In the genomic region with DNA sequence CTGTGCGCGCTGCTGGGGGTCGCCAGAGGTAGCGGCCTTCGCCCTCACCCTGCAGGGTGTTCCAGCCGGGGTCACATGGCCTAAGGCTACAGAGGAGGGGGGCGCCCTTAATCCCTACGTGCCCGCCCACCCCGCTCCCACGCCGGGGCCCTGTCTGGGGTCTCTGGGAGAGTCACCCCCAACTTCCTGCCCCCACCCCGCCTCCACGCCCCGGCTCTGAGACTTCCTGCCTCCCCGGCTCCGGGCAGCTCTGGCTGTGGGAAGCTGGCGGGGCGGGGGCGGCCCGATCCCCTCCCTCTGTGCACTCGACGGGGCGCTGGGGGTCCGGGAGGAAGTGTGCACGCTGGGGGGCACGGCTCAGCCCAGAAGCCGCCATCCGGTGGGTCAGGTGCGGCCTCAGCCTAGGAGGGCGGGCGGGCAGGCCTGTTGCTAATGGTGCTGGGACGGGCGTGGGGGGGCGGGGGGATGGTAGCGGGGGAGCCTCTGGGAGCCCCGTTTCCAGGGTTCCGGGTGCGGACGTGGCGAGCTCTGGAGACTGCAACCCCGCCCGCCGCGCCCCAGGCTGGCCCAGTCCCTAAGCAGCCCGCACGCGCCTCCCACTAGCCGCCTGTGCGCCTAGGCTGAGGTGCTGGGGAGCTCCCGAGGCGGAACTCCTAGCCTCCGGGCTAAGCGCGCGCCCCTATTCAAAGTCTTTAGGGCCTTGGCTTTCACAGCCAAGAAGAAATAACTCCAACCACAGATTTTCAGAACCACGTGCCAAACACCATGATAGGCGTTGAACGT, we compare ENCODE assay signal across 1 cellular context.
TF ChIP-seq lines count a peak whose summit lies in the region.

No MANE protein-coding gene starts in this region.

TF ChIP-seq in HepG2, 621 proteins besides CTCF, POLR2A, EP300 and RAD21 (continued from another document and continues in another):
- TF ChIP-seq THAP9 (CRISPR knock-in tag; IDR thresholded peaks at IDR 0.05; ENCODE audit: borderline replicate concordance), result peak; percentile 8; the same call in 1 of the 2 replicates
- TF ChIP-seq ZNF766 (CRISPR knock-in tag; IDR thresholded peaks at IDR 0.05; ENCODE audit: borderline replicate concordance), result no peak
- TF ChIP-seq ZBTB33 (CRISPR knock-in tag; IDR thresholded peaks at IDR 0.05), result no peak
- TF ChIP-seq MEF2D (CRISPR knock-in tag; IDR thresholded peaks at IDR 0.05), result no peak
- no peak for TF ChIP-seq ZNF44 (CRISPR knock-in tag; IDR thresholded peaks at IDR 0.05)
- TF ChIP-seq ZNF563 (CRISPR knock-in tag; IDR thresholded peaks at IDR 0.05), result no peak
- no peak for TF ChIP-seq SRSF9 (IDR thresholded peaks at IDR 0.05; ENCODE audit: borderline replicate concordance, insufficient read depth, low read depth, low read length, poor library complexity, severe bottlenecking)
- no peak for TF ChIP-seq ZNF326 (CRISPR knock-in tag; IDR thresholded peaks at IDR 0.05; ENCODE audit: borderline replicate concordance)
- TF ChIP-seq ZSCAN21 (CRISPR knock-in tag; IDR thresholded peaks at IDR 0.05; ENCODE audit: borderline replicate concordance), result no peak
- TF ChIP-seq HCFC1 (IDR thresholded peaks at IDR 0.05; ENCODE audit: low read depth, low read length), result no peak
- TF ChIP-seq ZNF34 (CRISPR knock-in tag; IDR thresholded peaks at IDR 0.05; ENCODE audit: borderline replicate concordance), result no peak
- no peak for TF ChIP-seq HES4 (CRISPR knock-in tag; IDR thresholded peaks at IDR 0.05; ENCODE audit: borderline replicate concordance)
- no peak for TF ChIP-seq DMAP1 (CRISPR knock-in tag; IDR thresholded peaks at IDR 0.05)
- TF ChIP-seq ZNF878 (CRISPR knock-in tag; IDR thresholded peaks at IDR 0.05), result no peak
- TF ChIP-seq ZBTB7B (CRISPR knock-in tag; IDR thresholded peaks at IDR 0.05), result 0 out of 2 replicates have a peak, but pooled peaks have one; percentile 3
- 0 out of 2 replicates have a peak, but pooled peaks have one; percentile 21 for TF ChIP-seq ZNF383 (CRISPR knock-in tag; IDR thresholded peaks at IDR 0.05; ENCODE audit: borderline replicate concordance)
- no peak for TF ChIP-seq DNMT3B (CRISPR knock-in tag; conservative IDR thresholded peaks at IDR 0.05)
- TF ChIP-seq, protein P1, sequence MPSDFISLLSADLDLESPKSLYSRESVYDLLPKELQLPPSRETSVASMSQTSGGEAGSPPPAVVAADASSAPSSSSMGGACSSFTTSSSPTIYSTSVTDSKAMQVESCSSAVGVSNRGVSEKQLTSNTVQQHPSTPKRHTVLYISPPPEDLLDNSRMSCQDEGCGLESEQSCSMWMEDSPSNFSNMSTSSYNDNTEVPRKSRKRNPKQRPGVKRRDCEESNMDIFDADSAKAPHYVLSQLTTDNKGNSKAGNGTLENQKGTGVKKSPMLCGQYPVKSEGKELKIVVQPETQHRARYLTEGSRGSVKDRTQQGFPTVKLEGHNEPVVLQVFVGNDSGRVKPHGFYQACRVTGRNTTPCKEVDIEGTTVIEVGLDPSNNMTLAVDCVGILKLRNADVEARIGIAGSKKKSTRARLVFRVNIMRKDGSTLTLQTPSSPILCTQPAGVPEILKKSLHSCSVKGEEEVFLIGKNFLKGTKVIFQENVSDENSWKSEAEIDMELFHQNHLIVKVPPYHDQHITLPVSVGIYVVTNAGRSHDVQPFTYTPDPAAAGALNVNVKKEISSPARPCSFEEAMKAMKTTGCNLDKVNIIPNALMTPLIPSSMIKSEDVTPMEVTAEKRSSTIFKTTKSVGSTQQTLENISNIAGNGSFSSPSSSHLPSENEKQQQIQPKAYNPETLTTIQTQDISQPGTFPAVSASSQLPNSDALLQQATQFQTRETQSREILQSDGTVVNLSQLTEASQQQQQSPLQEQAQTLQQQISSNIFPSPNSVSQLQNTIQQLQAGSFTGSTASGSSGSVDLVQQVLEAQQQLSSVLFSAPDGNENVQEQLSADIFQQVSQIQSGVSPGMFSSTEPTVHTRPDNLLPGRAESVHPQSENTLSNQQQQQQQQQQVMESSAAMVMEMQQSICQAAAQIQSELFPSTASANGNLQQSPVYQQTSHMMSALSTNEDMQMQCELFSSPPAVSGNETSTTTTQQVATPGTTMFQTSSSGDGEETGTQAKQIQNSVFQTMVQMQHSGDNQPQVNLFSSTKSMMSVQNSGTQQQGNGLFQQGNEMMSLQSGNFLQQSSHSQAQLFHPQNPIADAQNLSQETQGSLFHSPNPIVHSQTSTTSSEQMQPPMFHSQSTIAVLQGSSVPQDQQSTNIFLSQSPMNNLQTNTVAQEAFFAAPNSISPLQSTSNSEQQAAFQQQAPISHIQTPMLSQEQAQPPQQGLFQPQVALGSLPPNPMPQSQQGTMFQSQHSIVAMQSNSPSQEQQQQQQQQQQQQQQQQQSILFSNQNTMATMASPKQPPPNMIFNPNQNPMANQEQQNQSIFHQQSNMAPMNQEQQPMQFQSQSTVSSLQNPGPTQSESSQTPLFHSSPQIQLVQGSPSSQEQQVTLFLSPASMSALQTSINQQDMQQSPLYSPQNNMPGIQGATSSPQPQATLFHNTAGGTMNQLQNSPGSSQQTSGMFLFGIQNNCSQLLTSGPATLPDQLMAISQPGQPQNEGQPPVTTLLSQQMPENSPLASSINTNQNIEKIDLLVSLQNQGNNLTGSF (CRISPR knock-in tag; IDR thresholded peaks at IDR 0.05), result 0 out of 2 replicates have a peak, but pooled peaks have one; percentile 7
- no peak for TF ChIP-seq ZFP36L2 (CRISPR knock-in tag; IDR thresholded peaks at IDR 0.05)
- no peak for TF ChIP-seq MAFK (conservative IDR thresholded peaks at IDR 0.05 in 1 of 2, IDR thresholded peaks at IDR 0.05 in 1 of 2; ENCODE audit: low read length in 2 of 2)
- TF ChIP-seq, protein P2, sequence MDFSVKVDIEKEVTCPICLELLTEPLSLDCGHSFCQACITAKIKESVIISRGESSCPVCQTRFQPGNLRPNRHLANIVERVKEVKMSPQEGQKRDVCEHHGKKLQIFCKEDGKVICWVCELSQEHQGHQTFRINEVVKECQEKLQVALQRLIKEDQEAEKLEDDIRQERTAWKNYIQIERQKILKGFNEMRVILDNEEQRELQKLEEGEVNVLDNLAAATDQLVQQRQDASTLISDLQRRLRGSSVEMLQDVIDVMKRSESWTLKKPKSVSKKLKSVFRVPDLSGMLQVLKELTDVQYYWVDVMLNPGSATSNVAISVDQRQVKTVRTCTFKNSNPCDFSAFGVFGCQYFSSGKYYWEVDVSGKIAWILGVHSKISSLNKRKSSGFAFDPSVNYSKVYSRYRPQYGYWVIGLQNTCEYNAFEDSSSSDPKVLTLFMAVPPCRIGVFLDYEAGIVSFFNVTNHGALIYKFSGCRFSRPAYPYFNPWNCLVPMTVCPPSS (IDR thresholded peaks at IDR 0.05), result no peak
- TF ChIP-seq SRF (IDR thresholded peaks at IDR 0.05; ENCODE audit: low read depth, low read length), result no peak
- 0 out of 2 replicates have a peak, but pooled peaks have one; percentile 7 for TF ChIP-seq FOXK1 (CRISPR knock-in tag; IDR thresholded peaks at IDR 0.05; ENCODE audit: borderline replicate concordance, low read depth)
- TF ChIP-seq, protein P3, sequence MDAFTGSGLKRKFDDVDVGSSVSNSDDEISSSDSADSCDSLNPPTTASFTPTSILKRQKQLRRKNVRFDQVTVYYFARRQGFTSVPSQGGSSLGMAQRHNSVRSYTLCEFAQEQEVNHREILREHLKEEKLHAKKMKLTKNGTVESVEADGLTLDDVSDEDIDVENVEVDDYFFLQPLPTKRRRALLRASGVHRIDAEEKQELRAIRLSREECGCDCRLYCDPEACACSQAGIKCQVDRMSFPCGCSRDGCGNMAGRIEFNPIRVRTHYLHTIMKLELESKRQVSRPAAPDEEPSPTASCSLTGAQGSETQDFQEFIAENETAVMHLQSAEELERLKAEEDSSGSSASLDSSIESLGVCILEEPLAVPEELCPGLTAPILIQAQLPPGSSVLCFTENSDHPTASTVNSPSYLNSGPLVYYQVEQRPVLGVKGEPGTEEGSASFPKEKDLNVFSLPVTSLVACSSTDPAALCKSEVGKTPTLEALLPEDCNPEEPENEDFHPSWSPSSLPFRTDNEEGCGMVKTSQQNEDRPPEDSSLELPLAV (CRISPR knock-in tag; conservative IDR thresholded peaks at IDR 0.05; ENCODE audit: low read depth), result no peak
- no peak for TF ChIP-seq ZNF569 (CRISPR knock-in tag; IDR thresholded peaks at IDR 0.05; ENCODE audit: borderline replicate concordance)
- TF ChIP-seq, protein P4, sequence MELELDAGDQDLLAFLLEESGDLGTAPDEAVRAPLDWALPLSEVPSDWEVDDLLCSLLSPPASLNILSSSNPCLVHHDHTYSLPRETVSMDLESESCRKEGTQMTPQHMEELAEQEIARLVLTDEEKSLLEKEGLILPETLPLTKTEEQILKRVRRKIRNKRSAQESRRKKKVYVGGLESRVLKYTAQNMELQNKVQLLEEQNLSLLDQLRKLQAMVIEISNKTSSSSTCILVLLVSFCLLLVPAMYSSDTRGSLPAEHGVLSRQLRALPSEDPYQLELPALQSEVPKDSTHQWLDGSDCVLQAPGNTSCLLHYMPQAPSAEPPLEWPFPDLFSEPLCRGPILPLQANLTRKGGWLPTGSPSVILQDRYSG (CRISPR knock-in tag; IDR thresholded peaks at IDR 0.05), result no peak
- TF ChIP-seq YY1 (IDR thresholded peaks at IDR 0.05; ENCODE audit: insufficient read depth, insufficient replicate concordance, low read depth, low read length), result no peak
- TF ChIP-seq ZNF253 (CRISPR knock-in tag; IDR thresholded peaks at IDR 0.05; ENCODE audit: borderline replicate concordance), result no peak
- TF ChIP-seq, protein P5, sequence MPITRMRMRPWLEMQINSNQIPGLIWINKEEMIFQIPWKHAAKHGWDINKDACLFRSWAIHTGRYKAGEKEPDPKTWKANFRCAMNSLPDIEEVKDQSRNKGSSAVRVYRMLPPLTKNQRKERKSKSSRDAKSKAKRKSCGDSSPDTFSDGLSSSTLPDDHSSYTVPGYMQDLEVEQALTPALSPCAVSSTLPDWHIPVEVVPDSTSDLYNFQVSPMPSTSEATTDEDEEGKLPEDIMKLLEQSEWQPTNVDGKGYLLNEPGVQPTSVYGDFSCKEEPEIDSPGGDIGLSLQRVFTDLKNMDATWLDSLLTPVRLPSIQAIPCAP (CRISPR knock-in tag; IDR thresholded peaks at IDR 0.05; ENCODE audit: low read depth), result no peak
- TF ChIP-seq POLR2AphosphoS5 (IDR thresholded peaks at IDR 0.05; ENCODE audit: low read depth, low read length), result no peak
- no peak for TF ChIP-seq ZNF331 (CRISPR knock-in tag; IDR thresholded peaks at IDR 0.05)
- no peak for TF ChIP-seq CENPBD1 (CRISPR knock-in tag; IDR thresholded peaks at IDR 0.05; ENCODE audit: borderline replicate concordance, low read depth)
- no peak for TF ChIP-seq TMF1 (CRISPR knock-in tag; IDR thresholded peaks at IDR 0.05; ENCODE audit: low read depth)
- no peak for TF ChIP-seq AFF4 (CRISPR knock-in tag; IDR thresholded peaks at IDR 0.05)
- no peak for TF ChIP-seq NPAS2 (CRISPR knock-in tag; IDR thresholded peaks at IDR 0.05; ENCODE audit: borderline replicate concordance)
